Comparison of ENCODE assay signal across 15 cellular contexts in the genomic region with DNA sequence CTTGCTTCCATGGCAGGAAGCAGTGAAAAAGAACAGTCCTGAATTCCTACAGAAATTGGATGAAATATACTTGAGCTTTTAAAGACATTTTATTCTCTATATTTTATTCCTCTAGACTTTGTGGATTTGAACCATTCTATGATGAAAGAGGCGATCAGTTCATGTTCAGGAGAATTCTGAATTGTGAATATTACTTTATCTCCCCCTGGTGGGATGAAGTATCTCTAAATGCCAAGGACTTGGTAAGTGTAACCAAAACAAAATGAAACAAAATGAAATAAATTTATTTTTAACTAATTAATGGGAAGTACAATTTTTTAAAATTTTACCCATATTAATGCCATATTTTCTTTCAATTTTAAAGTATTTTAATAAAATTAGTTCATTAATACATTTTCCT. TPM values are rescaled to one million over a fixed set of nuclear protein-coding genes. Genes with fewer than 3 reads are reported as not detected.
DNase-seq lines count a peak whose midpoint lies in the region; ATAC-seq and TF ChIP-seq lines count a peak whose summit lies in the region.
"Had no signal": no experiment of that assay in that cellular context is flagged by ENCODE, and none has a peak within 500 bp of the region (broad histone marks: within the 10 kb centered on the region; RNA-seq: fewer than 3 reads in every experiment).

No MANE protein-coding gene starts in this region.

- DNase-seq in NCI-H1105 treated with DMSO at 0.1 percent for 48 hours (lab: John Stamatoyannopoulos, UW), result peak; percentile 4
- DNase-seq in NCI-H1105 (lab: John Stamatoyannopoulos, UW), result no peak
- peak; percentile 13 for DNase-seq in M059J (ENCODE audit: low read depth)
- no peak for DNase-seq in brain microvascular endothelial cell
- DNase-seq in neural crest cell (ENCODE audit: low read depth, low spot score), result no peak
- DNase-seq in mucosa of descending colon, result no peak
- DNase-seq: ACHN; activated CD4-positive, alpha-beta T cell treated with anti-CD3 and anti-CD28 coated beads, Interleukin-2, amount 10 ng/mL, durations not matched to agents 7 days and 5 days; activated T-cell treated with anti-CD3 and anti-CD28 coated beads, Interleukin-2, amount 50 U/mL, for 72 hours; DMS153; RPMI8226; stimulated activated CD4-positive, alpha-beta T cell treated with anti-CD3 and anti-CD28 coated beads, Interleukin-1b, Interleukin-23, amount 100 ng/mL, for 48 hours had no signal

- in situ Hi-C loops in brain microvascular endothelial cell (cut with HindIII; ENCODE audit: low pct_ligation_motif_present, low sequenced_read_pairs), result no loop called here

- no peaks in the 10 kb centered on the region for H3K9me3 ChIP-seq in mucosa of descending colon
- H3K9me3 ChIP-seq: tibial nerve had no signal

- H3K4me1 Mint-ChIP-seq in neural crest cell, result no peaks in the 10 kb centered on the region
- H3K4me1 Mint-ChIP-seq: activated CD4-positive, alpha-beta T cell treated with anti-CD3 and anti-CD28 coated beads, Interleukin-2, amount 10 ng/mL, durations not matched to agents 7 days and 5 days had no signal

- ATAC-seq in HG02973 (IDR thresholded peaks at IDR 0.05; ENCODE audit: unreplicated experiment) (no peak), mucosa of descending colon (no peak), HG03442 (IDR thresholded peaks at IDR 0.05; ENCODE audit: unreplicated experiment) (no peak)
- ATAC-seq: activated T-cell treated with anti-CD3 and anti-CD28 coated beads, Interleukin-2, amount 50 U/mL, for 72 hours had no signal

- no peaks in the 10 kb centered on the region for H3K27me3 Mint-ChIP-seq in neural crest cell (ENCODE audit: low read depth)
- H3K27me3 Mint-ChIP-seq: activated CD4-positive, alpha-beta T cell treated with anti-CD3 and anti-CD28 coated beads, Interleukin-2, amount 10 ng/mL, durations not matched to agents 7 days and 5 days had no signal

- H3K27me3 ChIP-seq in brain microvascular endothelial cell (replicated peaks), result no peaks in the 10 kb centered on the region
- H3K27me3 ChIP-seq: tibial nerve had no signal

- TF ChIP-seq CTCF in brain microvascular endothelial cell (IDR thresholded peaks at IDR 0.05; ENCODE audit: low read depth, low read length, missing control alignments) (peak; percentile 14), neural crest cell (conservative IDR thresholded peaks at IDR 0.05) (peak; percentile 52), mucosa of descending colon (IDR thresholded peaks at IDR 0.05) (no peak)

- H3K27ac Mint-ChIP-seq in neural crest cell (ENCODE audit: unreplicated experiment), result no peak overlapping the region
- H3K27ac Mint-ChIP-seq: activated CD4-positive, alpha-beta T cell treated with anti-CD3 and anti-CD28 coated beads, Interleukin-2, amount 10 ng/mL, durations not matched to agents 7 days and 5 days; activated T-cell treated with anti-CD3 and anti-CD28 coated beads, Interleukin-2, amount 50 U/mL, for 72 hours had no signal

- H3K4me3 Mint-ChIP-seq in neural crest cell, result no peak overlapping the region
- H3K4me3 Mint-ChIP-seq: activated CD4-positive, alpha-beta T cell treated with anti-CD3 and anti-CD28 coated beads, Interleukin-2, amount 10 ng/mL, durations not matched to agents 7 days and 5 days; activated T-cell treated with anti-CD3 and anti-CD28 coated beads, Interleukin-2, amount 50 U/mL, for 72 hours had no signal

- no peaks in the 10 kb centered on the region for H3K36me3 ChIP-seq in brain microvascular endothelial cell (replicated peaks)
- no peaks in the 10 kb centered on the region for H3K36me3 ChIP-seq in mucosa of descending colon (ENCODE audit: low read depth)
- H3K36me3 ChIP-seq: tibial nerve had no signal

- intact Hi-C loops in mucosa of descending colon (cut with DNase I, micrococcal nuclease), result no loop called here

- no peak overlapping the region for H3K27ac ChIP-seq in brain microvascular endothelial cell
- H3K27ac ChIP-seq: tibial nerve had no signal

- H3K4me3 ChIP-seq in brain microvascular endothelial cell (ENCODE audit: low read depth, low read length) (no peak overlapping the region), mucosa of descending colon (no peak overlapping the region)
- H3K4me3 ChIP-seq: tibial nerve had no signal

- no peaks in the 10 kb centered on the region for H3K9me3 Mint-ChIP-seq in neural crest cell
- H3K9me3 Mint-ChIP-seq: activated CD4-positive, alpha-beta T cell treated with anti-CD3 and anti-CD28 coated beads, Interleukin-2, amount 10 ng/mL, durations not matched to agents 7 days and 5 days; activated T-cell treated with anti-CD3 and anti-CD28 coated beads, Interleukin-2, amount 50 U/mL, for 72 hours had no signal

- no peaks in the 10 kb centered on the region for H3K4me1 ChIP-seq in mucosa of descending colon (ENCODE audit: low read depth)
- H3K4me1 ChIP-seq: tibial nerve had no signal

- H3K36me3 Mint-ChIP-seq in neural crest cell (ENCODE audit: low read depth), result no peaks in the 10 kb centered on the region

RNA-seq across cellular contexts. Expression of gene STARD4, which starts 34.1 kb away (rescaled TPM):
- total RNA-seq in M059J (2014; rRNA removed; shearing (Covaris generic)), result 38.5 and 56.4 TPM in 2 replicates
- total RNA-seq in neural crest cell (62.3 and 62.5 TPM in 2 replicates), mucosa of descending colon (10 to 100 TPM; 18.8 to 37.5 (median 36.0) TPM)

Comparison
In these comparisons a context has a peak if more than half of its experiments do, and no peak if none do; other contexts are left out.
1. DNase-seq: peak in NCI-H1105 treated with DMSO at 0.1 percent for 48 hours (single experiment) and M059J (single experiment); none in NCI-H1105 (single experiment), brain microvascular endothelial cell (single experiment), neural crest cell (single experiment) and mucosa of descending colon (0 of 3).